Comparison of ENCODE assay signal across 1 cellular context in the genomic region with DNA sequence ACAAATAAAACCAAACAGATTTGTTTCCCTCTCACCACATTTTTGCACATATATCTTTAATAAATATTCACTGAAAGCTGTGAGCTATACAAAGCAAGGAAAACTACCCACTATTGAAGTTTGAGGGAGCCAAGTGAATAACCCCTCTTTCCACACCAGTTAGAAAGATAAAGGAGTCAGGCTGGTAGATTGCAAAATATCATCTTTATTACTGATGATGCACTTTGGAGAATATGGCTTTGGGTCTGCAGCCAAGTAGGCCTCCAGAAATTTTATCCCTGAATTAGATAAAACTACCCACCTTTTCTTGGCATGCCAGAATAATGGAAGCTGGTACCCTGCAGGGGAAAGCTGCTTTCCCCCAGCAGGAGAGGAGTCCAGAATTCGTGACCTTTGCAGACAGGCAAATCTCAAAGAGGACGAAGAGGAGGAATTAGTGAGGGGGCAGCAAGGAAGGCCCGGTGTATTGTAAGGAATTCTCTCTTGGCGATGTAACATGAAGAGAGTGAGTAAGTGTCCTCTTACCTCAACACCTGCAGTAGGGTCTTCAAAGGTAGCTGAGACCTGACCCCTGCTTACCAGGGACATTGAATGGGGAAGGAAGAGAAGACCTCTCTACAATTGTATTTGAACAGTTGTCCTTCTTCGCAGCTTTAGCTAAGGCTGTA.
TF ChIP-seq lines count a peak whose summit lies in the region.

No MANE protein-coding gene starts in this region.

TF ChIP-seq in WTC11, 78 proteins besides CTCF, POLR2A, EP300 and RAD21 (continued from another document):
- TF ChIP-seq ATF2 (CRISPR knock-in tag; IDR thresholded peaks at IDR 0.05; ENCODE audit: borderline replicate concordance, low read depth) (no peak), STAT6 (CRISPR knock-in tag; conservative IDR thresholded peaks at IDR 0.05; ENCODE audit: low read depth) (no peak), MLX (CRISPR knock-in tag; IDR thresholded peaks at IDR 0.05) (no peak), TEAD4 (CRISPR knock-in tag; IDR thresholded peaks at IDR 0.05) (no peak), CREB1 (CRISPR knock-in tag; IDR thresholded peaks at IDR 0.05) (no peak), SMAD4 (CRISPR knock-in tag; IDR thresholded peaks at IDR 0.05) (no peak), SOX15 (CRISPR knock-in tag; IDR thresholded peaks at IDR 0.05) (no peak), ARID4B (CRISPR knock-in tag; IDR thresholded peaks at IDR 0.05; ENCODE audit: borderline replicate concordance) (no peak)
